19 cellular contexts compared by ENCODE assay signal in the genomic region with DNA sequence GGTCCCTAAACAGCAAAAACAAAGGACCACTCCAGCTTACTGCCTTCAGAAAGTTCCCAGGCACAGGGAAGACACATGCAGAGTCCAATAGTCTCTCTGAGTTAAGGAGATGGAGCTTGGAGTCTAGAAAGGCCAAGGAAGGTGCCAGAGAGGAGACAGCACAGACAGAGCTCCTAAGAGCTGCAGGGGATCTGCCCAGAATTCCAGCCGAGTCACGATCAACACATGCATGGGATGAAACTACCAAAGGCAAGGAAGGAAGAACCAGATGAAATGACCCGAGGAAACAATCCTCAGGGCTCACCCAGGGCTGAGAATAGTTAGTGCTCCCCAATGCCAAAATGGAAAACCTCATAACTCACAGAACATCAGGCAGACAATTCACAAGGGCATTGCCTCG.
"Had no signal": no experiment of that assay in that cellular context is flagged by ENCODE, and none has a peak within 500 bp of the region (broad histone marks: within the 10 kb centered on the region; RNA-seq: fewer than 3 reads in every experiment).

No MANE protein-coding gene starts in this region.

- H3K27me3 ChIP-seq: esophagus muscularis mucosa, foreskin keratinocyte, right atrium auricular region, sigmoid colon had no signal

- H3K4me1 ChIP-seq: esophagus muscularis mucosa, foreskin keratinocyte, left ventricle myocardium inferior, right atrium auricular region, sigmoid colon had no signal

- H3K9me3 ChIP-seq: esophagus muscularis mucosa, left ventricle myocardium inferior, right atrium auricular region, sigmoid colon had no signal

- ATAC-seq: foreskin keratinocyte; left cardiac atrium; naive thymus-derived CD4-positive, alpha-beta T cell had no signal

- H3K27ac Mint-ChIP-seq: type B pancreatic cell had no signal

- H3K27ac ChIP-seq: epithelial cell of prostate, esophagus muscularis mucosa, foreskin keratinocyte, left ventricle myocardium inferior, right atrium auricular region, sigmoid colon, skin epidermis had no signal

- H3K4me3 Mint-ChIP-seq: naive thymus-derived CD4-positive, alpha-beta T cell; type B pancreatic cell had no signal

- DNase-seq: cortex of kidney; effector memory CD4-positive, alpha-beta T cell; foreskin keratinocyte; kidney; left cardiac atrium; left ventricle myocardium inferior; mesenchymal stem cell; naive thymus-derived CD4-positive, alpha-beta T cell; posterior cingulate gyrus; sigmoid colon; stimulated activated CD4-positive, alpha-beta T cell treated with anti-CD3 and anti-CD28 coated beads, Interleukin-2, amount 100 ng/mL, for 24 hours; stimulated activated CD4-positive, alpha-beta T cell treated with anti-CD3 and anti-CD28 coated beads, Interleukin-4, amount 100 ng/mL, for 4 hours; stimulated activated naive CD4-positive, alpha-beta T cell treated with Interleukin-2 at 50 U/mL for 16 hours had no signal

- H3K4me3 ChIP-seq: esophagus muscularis mucosa, left ventricle myocardium inferior, lung, right atrium auricular region, sigmoid colon, skin epidermis had no signal

- H3K9me3 Mint-ChIP-seq: naive thymus-derived CD4-positive, alpha-beta T cell; type B pancreatic cell had no signal

- H3K27me3 Mint-ChIP-seq: naive thymus-derived CD4-positive, alpha-beta T cell; type B pancreatic cell had no signal

- H3K36me3 ChIP-seq: right atrium auricular region had no signal
